8 cellular contexts compared by ENCODE assay signal in genomic region chr5:169302491-169303118, GRCh38. TPM values are rescaled to one million over a fixed set of nuclear protein-coding genes. Genes with fewer than 3 reads are reported as not detected.
DNase-seq lines count a peak whose midpoint lies in the region; ATAC-seq, FAIRE-seq and TF ChIP-seq lines count a peak whose summit lies in the region.

No MANE protein-coding gene starts in this region.

- H3K9me3 ChIP-seq in lung (ENCODE audit: control insufficient read depth in 2 of 2, insufficient read depth in 1 of 2, low read length in 1 of 2), result no peaks in the 10 kb centered on the region

- H3K27me3 ChIP-seq in lung (ENCODE audit: control insufficient read depth, insufficient read depth), result peaks cover 18% of the 10 kb centered on the region

- TF ChIP-seq CTCF in GM12864 (IDR thresholded peaks at IDR 0.05; ENCODE audit: low read depth, low read length, missing control alignments) (peak; percentile 91), WI38 (IDR thresholded peaks at IDR 0.05; ENCODE audit: low read depth, low read length) (peak; percentile 84), lung (IDR thresholded peaks at IDR 0.05; ENCODE audit: control extremely low read depth, extremely low read depth) (peak; percentile 69)

- no peak overlapping the region for H3K27ac ChIP-seq in lung (ENCODE audit: low read depth in 1 of 2, low read length in 1 of 2)

- no peaks in the 10 kb centered on the region for H3K36me3 ChIP-seq in lung (ENCODE audit: control insufficient read depth in 2 of 2, insufficient read depth in 2 of 2, low read length in 2 of 2)

- H3K4me1 ChIP-seq in lung (ENCODE audit: control insufficient read depth in 2 of 2, insufficient read depth in 2 of 2, low read length in 2 of 2), result peaks cover 0 to 7% of the 10 kb centered on the region in 2 donors

- H3K4me3 ChIP-seq in GM12864 (ENCODE audit: low read depth, low read length) (no peak overlapping the region), WI38 (ENCODE audit: low read depth, low read length) (no peak overlapping the region), lung (no peak overlapping the region)

- peak; percentile 44 for FAIRE-seq in A204.1 (lab: Jason Lieb, UNC)

- ATAC-seq in HG02759 (IDR thresholded peaks at IDR 0.05; ENCODE audit: unreplicated experiment) (peak; percentile 81), lung (ENCODE audit: insufficient read depth, low FRiP score) (no peak)

- 16% methylated on average over 17 of the region's 17 CpGs for WGBS in lung, 2 donors

- peak; percentile 41 for DNase-seq in GM12864 (ENCODE audit: low read depth)
- peak; percentile 3 for DNase-seq in NCI-H2107 (lab: John Stamatoyannopoulos, UW)
- peak; percentile 85 for DNase-seq in ecto neural progenitor cell (ENCODE audit: low spot score)
- DNase-seq in lung (ENCODE audit: low spot score), result peak; percentile 72
- DNase-seq in stimulated activated CD8-positive, alpha-beta memory T cell treated with anti-CD3 and anti-CD28 coated beads, Interleukin-15, amount 100 ng/mL, for 24 hours (ENCODE audit: low read depth), result peak; percentile 25

RNA-seq across cellular contexts. Expression of gene SLIT3, which starts 1.7 kb away (rescaled TPM):
- total RNA-seq in lung, result 10 to 100 TPM; 33.0 to 48.5 TPM
- polyA plus RNA-seq in lung, result 1 to 10 TPM; 4.6 to 6.5 TPM

Comparison
In these comparisons a context has a peak if more than half of its experiments do, and no peak if none do; other contexts are left out.
1. DNase-seq: peak in every context shown above with its lines; median percentile 85 in ecto neural progenitor cell; 72 in lung; 41 in GM12864; 25 in stimulated activated CD8-positive, alpha-beta memory T cell treated with anti-CD3 and anti-CD28 coated beads, Interleukin-15, amount 100 ng/mL, for 24 hours; 3 in NCI-H2107.